In the genomic region with DNA sequence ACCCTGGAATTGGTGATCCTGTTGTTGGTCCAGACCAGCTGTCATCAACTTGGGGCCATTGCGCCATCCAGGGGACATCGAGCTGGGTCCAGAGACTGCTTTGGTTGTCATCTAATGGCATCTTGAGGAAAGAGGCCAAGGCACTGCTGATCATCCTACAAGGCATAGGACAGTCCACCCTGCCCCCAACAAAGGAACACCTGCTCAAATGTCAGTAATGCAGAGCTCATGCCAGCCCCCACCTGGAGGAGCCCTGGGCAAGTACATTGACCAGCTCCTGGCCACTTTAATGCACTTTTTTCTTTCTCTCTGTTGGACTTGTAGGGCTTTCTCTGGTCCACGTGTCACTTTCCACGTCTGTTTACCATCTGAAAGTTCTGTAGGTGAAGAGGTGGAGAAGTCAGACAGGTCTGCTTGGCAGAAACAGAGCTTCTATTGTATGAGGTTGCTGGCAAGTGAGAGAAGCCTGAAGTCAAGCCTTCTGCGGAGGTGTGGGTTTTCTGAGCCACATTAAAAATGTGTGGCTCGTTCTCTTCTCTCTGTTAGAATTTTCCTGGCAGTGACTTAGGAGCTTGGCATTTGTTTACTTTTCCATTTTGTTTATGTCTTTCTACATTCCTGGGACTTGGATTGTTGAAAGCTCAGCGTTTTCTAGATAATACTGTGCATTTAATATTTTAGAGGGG, we compare ENCODE assay signal across 9 cellular contexts.
DNase-seq lines count a peak whose midpoint lies in the region; ATAC-seq and TF ChIP-seq lines count a peak whose summit lies in the region.
"Had no signal": no experiment of that assay in that cellular context is flagged by ENCODE, and none has a peak within 500 bp of the region (broad histone marks: within the 10 kb centered on the region; RNA-seq: fewer than 3 reads in every experiment).

No MANE protein-coding gene starts in this region.

- H3K27me3 ChIP-seq in body of pancreas = no peaks in the 10 kb centered on the region
- H3K27me3 ChIP-seq in left lung = no peaks in the 10 kb centered on the region
- H3K27me3 ChIP-seq in thyroid gland = no peaks in the 10 kb centered on the region

- no peak for TF ChIP-seq CTCF in body of pancreas (IDR thresholded peaks at IDR 0.05)
- no peak for TF ChIP-seq CTCF in left lung (IDR thresholded peaks at IDR 0.05)
- no peak for TF ChIP-seq CTCF in thyroid gland (IDR thresholded peaks at IDR 0.05)

- ATAC-seq in body of pancreas = peak; percentile 73
- peak; percentile 74 for ATAC-seq in left lung
- ATAC-seq in GM19395 (IDR thresholded peaks at IDR 0.05; ENCODE audit: unreplicated experiment) = no peak

- H3K36me3 ChIP-seq in body of pancreas (replicated peaks in 1 of 2; ENCODE audit: insufficient read depth in 1 of 2, low read depth in 2 of 2) (no peaks in the 10 kb centered on the region), left lung (no peaks in the 10 kb centered on the region), thyroid gland (no peaks in the 10 kb centered on the region)

- TF ChIP-seq POLR2A in body of pancreas (IDR thresholded peaks at IDR 0.05) (no peak), thyroid gland (IDR thresholded peaks at IDR 0.05) (no peak)

- WGBS in body of pancreas, 2 donors = 30 to 41% methylated on average over 7 of the region's 7 CpGs
- WGBS in thyroid gland, 2 donors = 40 to 46% methylated on average over 7 of the region's 7 CpGs

- H3K4me3 ChIP-seq in body of pancreas = no peak overlapping the region
- H3K4me3 ChIP-seq in left lung = no peak overlapping the region
- H3K4me3 ChIP-seq in thyroid gland (replicated peaks in 1 of 3) = no peak overlapping the region

- H3K9me3 ChIP-seq in body of pancreas (no peaks in the 10 kb centered on the region), left lung (no peaks in the 10 kb centered on the region), thyroid gland (no peaks in the 10 kb centered on the region)

- H3K4me1 ChIP-seq in body of pancreas (peaks cover 49% of the 10 kb centered on the region), left lung (peaks cover 17 to 41% of the 10 kb centered on the region in 2 donors), thyroid gland (peaks cover 40 to 48% of the 10 kb centered on the region in 2 donors)

- intact Hi-C loops in body of pancreas (cut with DNase I) = no loop called here
- intact Hi-C loops in left lung (cut with DNase I) = no loop called here
- intact Hi-C loops in thyroid gland (cut with DNase I) = no loop called here

- H3K27ac ChIP-seq in body of pancreas = peak overlapping the region; percentile 17 to 74 (median 60)
- H3K27ac ChIP-seq in left lung = peak overlapping the region; percentile 1 to 58
- peak overlapping the region in 2 of 3 donors; percentile 13 to 47 for H3K27ac ChIP-seq in thyroid gland

- DNase-seq in M059J (ENCODE audit: low read depth) (peak; percentile 84), body of pancreas (peak; percentile 23 to 59 (median 50)), left lung (no peak), thyroid gland (peak; percentile 31 to 39), NCI-H524 (lab: John Stamatoyannopoulos, UW) (no peak), NCI-H748 (lab: John Stamatoyannopoulos, UW; ENCODE audit: unreplicated experiment) (no peak)
- DNase-seq: activated CD8-positive, alpha-beta memory T cell treated with anti-CD3 and anti-CD28 coated beads, Interleukin-2, amount 50 U/mL, for 48 hours; NCI-H1436 treated with DMSO at 0.1 percent for 48 hours had no signal

Comparison
In these comparisons a context has a peak if more than half of its experiments do, and no peak if none do; other contexts are left out.
1. DNase-seq: peak in M059J (single experiment), body of pancreas (4 of 4) and thyroid gland (2 of 2); none in left lung (0 of 2), NCI-H524 (0 of 2) and NCI-H748 (single experiment).
2. Peak in every context shown above with its lines, with median percentiles within 50 percentile points of each other: H3K27ac ChIP-seq.